2 cellular contexts compared by ENCODE assay signal in the genomic region with DNA sequence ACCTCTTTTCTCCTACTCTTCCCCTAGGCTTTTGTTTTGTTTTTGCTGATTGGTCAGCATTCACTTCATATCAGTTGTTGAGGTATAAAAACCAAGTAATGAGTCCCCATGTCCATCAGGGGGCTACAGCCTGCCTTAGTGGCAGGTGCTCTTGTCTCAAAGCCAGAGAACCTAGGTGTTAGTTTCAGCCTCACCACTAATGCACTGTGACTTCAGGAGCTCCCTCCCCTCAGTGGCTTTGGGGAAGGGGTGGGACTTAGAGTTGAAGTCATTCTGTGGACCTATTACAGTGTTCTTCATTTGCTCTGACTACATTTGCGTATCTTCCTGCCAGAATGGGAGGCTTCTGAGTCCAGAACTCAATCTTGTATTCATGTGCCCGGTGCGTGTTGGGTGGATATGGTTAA.
TF ChIP-seq lines count a peak whose summit lies in the region.

No MANE protein-coding gene starts in this region.

TF ChIP-seq in HCT116, 20 proteins besides CTCF, POLR2A, EP300 and RAD21 (continued from another document):
- TF ChIP-seq CEBPB (IDR thresholded peaks at IDR 0.05; ENCODE audit: low read depth) (no peak), ELF1 (IDR thresholded peaks at IDR 0.05; ENCODE audit: borderline replicate concordance, low read depth) (no peak), ATF3 (IDR thresholded peaks at IDR 0.05) (no peak), TCF7L2 (IDR thresholded peaks at IDR 0.05; ENCODE audit: borderline replicate concordance, extremely low read depth, insufficient read depth, insufficient read length) (no peak), EGR1 (IDR thresholded peaks at IDR 0.05; ENCODE audit: low read depth) (no peak), ZNF274 (IDR thresholded peaks at IDR 0.05; ENCODE audit: low read depth, low read length) (no peak)
- TF ChIP-seq, protein P1, sequence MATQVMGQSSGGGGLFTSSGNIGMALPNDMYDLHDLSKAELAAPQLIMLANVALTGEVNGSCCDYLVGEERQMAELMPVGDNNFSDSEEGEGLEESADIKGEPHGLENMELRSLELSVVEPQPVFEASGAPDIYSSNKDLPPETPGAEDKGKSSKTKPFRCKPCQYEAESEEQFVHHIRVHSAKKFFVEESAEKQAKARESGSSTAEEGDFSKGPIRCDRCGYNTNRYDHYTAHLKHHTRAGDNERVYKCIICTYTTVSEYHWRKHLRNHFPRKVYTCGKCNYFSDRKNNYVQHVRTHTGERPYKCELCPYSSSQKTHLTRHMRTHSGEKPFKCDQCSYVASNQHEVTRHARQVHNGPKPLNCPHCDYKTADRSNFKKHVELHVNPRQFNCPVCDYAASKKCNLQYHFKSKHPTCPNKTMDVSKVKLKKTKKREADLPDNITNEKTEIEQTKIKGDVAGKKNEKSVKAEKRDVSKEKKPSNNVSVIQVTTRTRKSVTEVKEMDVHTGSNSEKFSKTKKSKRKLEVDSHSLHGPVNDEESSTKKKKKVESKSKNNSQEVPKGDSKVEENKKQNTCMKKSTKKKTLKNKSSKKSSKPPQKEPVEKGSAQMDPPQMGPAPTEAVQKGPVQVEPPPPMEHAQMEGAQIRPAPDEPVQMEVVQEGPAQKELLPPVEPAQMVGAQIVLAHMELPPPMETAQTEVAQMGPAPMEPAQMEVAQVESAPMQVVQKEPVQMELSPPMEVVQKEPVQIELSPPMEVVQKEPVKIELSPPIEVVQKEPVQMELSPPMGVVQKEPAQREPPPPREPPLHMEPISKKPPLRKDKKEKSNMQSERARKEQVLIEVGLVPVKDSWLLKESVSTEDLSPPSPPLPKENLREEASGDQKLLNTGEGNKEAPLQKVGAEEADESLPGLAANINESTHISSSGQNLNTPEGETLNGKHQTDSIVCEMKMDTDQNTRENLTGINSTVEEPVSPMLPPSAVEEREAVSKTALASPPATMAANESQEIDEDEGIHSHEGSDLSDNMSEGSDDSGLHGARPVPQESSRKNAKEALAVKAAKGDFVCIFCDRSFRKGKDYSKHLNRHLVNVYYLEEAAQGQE (IDR thresholded peaks at IDR 0.05; ENCODE audit: low read depth) = no peak
TF ChIP-seq in HCT116: peak in this region for 0.

TF ChIP-seq in H1, 55 proteins besides CTCF, POLR2A, EP300 and RAD21 (continued from another document):
- TF ChIP-seq CHD2 (IDR thresholded peaks at IDR 0.05; ENCODE audit: low read length) = no peak
- TF ChIP-seq TAF1 (IDR thresholded peaks at IDR 0.05; ENCODE audit: low read depth, low read length) = no peak
- TF ChIP-seq NANOG (IDR thresholded peaks at IDR 0.05; ENCODE audit: insufficient read depth, low read depth, low read length, poor library complexity, severe bottlenecking) = no peak
- no peak for TF ChIP-seq USF2 (IDR thresholded peaks at IDR 0.05; ENCODE audit: low read length)
- no peak for TF ChIP-seq GABPA (IDR thresholded peaks at IDR 0.05; ENCODE audit: borderline replicate concordance, insufficient read depth, low read length)
- TF ChIP-seq TAF7 (optimal IDR thresholded peaks at IDR 0.05; ENCODE audit: borderline replicate concordance, low read depth, low read length) = no peak
- TF ChIP-seq FOSL1 (IDR thresholded peaks at IDR 0.05; ENCODE audit: insufficient read depth, low read depth, low read length) = no peak
- no peak for TF ChIP-seq BCL11A (IDR thresholded peaks at IDR 0.05; ENCODE audit: low read depth in 2 of 2, low read length in 2 of 2)
- TF ChIP-seq CBX8 (IDR thresholded peaks at IDR 0.05; ENCODE audit: borderline replicate concordance, low read depth, low read length) = no peak
- TF ChIP-seq MAFK (IDR thresholded peaks at IDR 0.05; ENCODE audit: low read depth, low read length) = no peak
- TF ChIP-seq RFX5 (IDR thresholded peaks at IDR 0.05; ENCODE audit: borderline replicate concordance, low read depth, low read length) = no peak
- TF ChIP-seq TBP (IDR thresholded peaks at IDR 0.05; ENCODE audit: low read depth, low read length) = no peak
